40 cellular contexts compared by ENCODE assay signal in genomic region chrX:86194758-86195157, GRCh38. TPM values are rescaled to one million over a fixed set of nuclear protein-coding genes. Genes with fewer than 3 reads are reported as not detected.
"Had no signal": no experiment of that assay in that cellular context is flagged by ENCODE, and none has a peak within 500 bp of the region (broad histone marks: within the 10 kb centered on the region; RNA-seq: fewer than 3 reads in every experiment).

No MANE protein-coding gene starts in this region.

- H3K4me1 ChIP-seq: adrenal gland, ascending aorta, body of pancreas, breast epithelium had no signal

- H3K9me3 ChIP-seq: adrenal gland, body of pancreas had no signal

- DNase-seq: activated effector memory CD4-positive, alpha-beta T cell treated with anti-CD3 and anti-CD28 coated beads, Interleukin-2, amount 50 U/mL, for 16 hours; activated effector memory CD4-positive, alpha-beta T cell treated with Interleukin-2 at 50 U/mL for 16 hours; activated gamma-delta T cell; activated gamma-delta T cell treated with Interleukin-2 at 50 U/mL for 16 hours; activated naive CD4-positive, alpha-beta T cell; activated naive CD4-positive, alpha-beta T cell treated with anti-CD3 and anti-CD28 coated beads for 36 hours; activated naive CD4-positive, alpha-beta T cell treated with anti-CD3 and anti-CD28 coated beads, Interleukin-2, amount 10 ng/mL, durations not matched to agents 7 days and 5 days; activated naive CD4-positive, alpha-beta T cell treated with anti-CD3 and anti-CD28 coated beads, Interleukin-2, amount 50 U/mL, for 16 hours; activated naive CD4-positive, alpha-beta T cell treated with Interleukin-2 at 50 U/mL for 16 hours; activated naive CD8-positive, alpha-beta T cell treated with anti-CD3 and anti-CD28 coated beads for 36 hours; activated naive CD8-positive, alpha-beta T cell treated with anti-CD3 and anti-CD28 coated beads, Interleukin-2, amount 10 ng/mL, durations not matched to agents 7 days and 5 days; activated naive CD8-positive, alpha-beta T cell treated with anti-CD3 and anti-CD28 coated beads, Interleukin-2, amount 50 U/mL, for 24 hours; activated T-cell treated with anti-CD3 and anti-CD28 coated beads for 4 hours; activated T-cell treated with anti-CD3 and anti-CD28 coated beads, Interleukin-2, amount 50 U/mL, for 1 hour; activated T-cell treated with anti-CD3 and anti-CD28 coated beads, Interleukin-2, amount 50 U/mL, for 24 hours; activated T-cell treated with anti-CD3 and anti-CD28 coated beads, Interleukin-2, amount 50 U/mL, for 4 hours; activated T-cell treated with anti-CD3 and anti-CD28 coated beads, Interleukin-2, amount 50 U/mL, for 48 hours; activated T-cell treated with anti-CD3 and anti-CD28 coated beads, Interleukin-2, amount 50 U/mL, for 72 hours; adrenal gland; amniotic stem cell; amygdala; anterior cingulate cortex; brain microvascular endothelial cell; caudate nucleus; central memory CD4-positive, alpha-beta T cell; cerebellar nuclear complex had no signal

- H3K27ac ChIP-seq: adrenal gland, ascending aorta, body of pancreas, brain microvascular endothelial cell, breast epithelium, cardiac muscle cell had no signal

- H3K4me1 Mint-ChIP-seq: activated naive CD4-positive, alpha-beta T cell treated with anti-CD3 and anti-CD28 coated beads, Interleukin-2, amount 10 ng/mL, durations not matched to agents 7 days and 5 days; activated naive CD4-positive, alpha-beta T cell treated with anti-CD3 and anti-CD28 coated beads, Interleukin-2, amount 50 U/mL, for 24 hours; activated naive CD8-positive, alpha-beta T cell treated with anti-CD3 and anti-CD28 coated beads for 36 hours; activated naive CD8-positive, alpha-beta T cell treated with anti-CD3 and anti-CD28 coated beads, Interleukin-2, amount 10 ng/mL, durations not matched to agents 7 days and 5 days; activated naive CD8-positive, alpha-beta T cell treated with anti-CD3 and anti-CD28 coated beads, Interleukin-2, amount 50 U/mL, for 24 hours; activated T-helper 17 cell treated with anti-CD3 and anti-CD28 coated beads, Interleukin-2, amount 50 U/mL, for 72 hours; brain; central memory CD8-positive, alpha-beta T cell had no signal

- H3K4me3 Mint-ChIP-seq: activated naive CD4-positive, alpha-beta T cell treated with anti-CD3 and anti-CD28 coated beads for 36 hours; activated naive CD4-positive, alpha-beta T cell treated with anti-CD3 and anti-CD28 coated beads, Interleukin-2, amount 10 ng/mL, durations not matched to agents 7 days and 5 days; activated naive CD4-positive, alpha-beta T cell treated with anti-CD3 and anti-CD28 coated beads, Interleukin-2, amount 50 U/mL, for 24 hours; activated naive CD8-positive, alpha-beta T cell; activated naive CD8-positive, alpha-beta T cell treated with anti-CD3 and anti-CD28 coated beads for 36 hours; activated naive CD8-positive, alpha-beta T cell treated with anti-CD3 and anti-CD28 coated beads, Interleukin-2, amount 10 ng/mL, durations not matched to agents 7 days and 5 days; activated naive CD8-positive, alpha-beta T cell treated with anti-CD3 and anti-CD28 coated beads, Interleukin-2, amount 50 U/mL, for 24 hours; activated T-cell treated with anti-CD3 and anti-CD28 coated beads, Interleukin-2, amount 50 U/mL, for 24 hours; activated T-cell treated with anti-CD3 and anti-CD28 coated beads, Interleukin-2, amount 50 U/mL, for 4 hours; activated T-cell treated with anti-CD3 and anti-CD28 coated beads, Interleukin-2, amount 50 U/mL, for 72 hours; activated T-helper 1 cell treated with anti-CD3 and anti-CD28 coated beads, Interleukin-12 subunit alpha, Interleukin-12 subunit beta, Interleukin-2, Interleukin-4 antibody, amounts not matched to agents 30 ng/mL and 10 ng/mL and 1 ng/mL, durations not matched to agents 14 hours and 24 hours and 36 hours; activated T-helper 17 cell treated with anti-CD3 and anti-CD28 coated beads, Interleukin-2, amount 50 U/mL, for 72 hours; brain; central memory CD8-positive, alpha-beta T cell had no signal

- ATAC-seq: activated naive CD4-positive, alpha-beta T cell treated with anti-CD3 and anti-CD28 coated beads, Interleukin-2, amount 50 U/mL, for 72 hours; activated naive CD8-positive, alpha-beta T cell treated with anti-CD3 and anti-CD28 coated beads, Interleukin-2, amount 50 U/mL, for 24 hours; activated T-cell treated with anti-CD3 and anti-CD28 coated beads, Interleukin-2, amount 50 U/mL, for 4 hours; activated T-cell treated with anti-CD3 and anti-CD28 coated beads, Interleukin-2, amount 50 U/mL, for 72 hours; activated T-helper 17 cell treated with anti-CD3 and anti-CD28 coated beads, Interleukin-2, amount 50 U/mL, for 72 hours; body of pancreas had no signal

- H3K4me3 ChIP-seq: adrenal gland, ascending aorta, body of pancreas, breast epithelium, cardiac muscle cell had no signal

- H3K27me3 ChIP-seq: adrenal gland, ascending aorta, body of pancreas, brain microvascular endothelial cell, cardiac muscle cell had no signal

- H3K9me3 Mint-ChIP-seq: activated naive CD4-positive, alpha-beta T cell treated with anti-CD3 and anti-CD28 coated beads, Interleukin-2, amount 50 U/mL, for 24 hours; activated naive CD8-positive, alpha-beta T cell treated with anti-CD3 and anti-CD28 coated beads, Interleukin-2, amount 10 ng/mL, durations not matched to agents 7 days and 5 days; activated T-helper 17 cell treated with anti-CD3 and anti-CD28 coated beads, Interleukin-2, amount 50 U/mL, for 72 hours; activated T-helper 2 cell treated with anti-CD3 and anti-CD28 coated beads, Interferon-gamma antibody, Interleukin-2, Interleukin-4, amounts not matched to agents 10 μg/mL and 5 μg/mL and 100 μg/mL, durations not matched to agents 14 hours and 24 hours and 36 hours had no signal

- FAIRE-seq: bronchial epithelial cell had no signal

- H3K36me3 ChIP-seq: adrenal gland, ascending aorta, brain microvascular endothelial cell, breast epithelium, cardiac muscle cell had no signal

- H3K27ac Mint-ChIP-seq: activated naive CD4-positive, alpha-beta T cell treated with anti-CD3 and anti-CD28 coated beads for 36 hours; activated naive CD4-positive, alpha-beta T cell treated with anti-CD3 and anti-CD28 coated beads, Interleukin-2, amount 10 ng/mL, durations not matched to agents 7 days and 5 days; activated naive CD4-positive, alpha-beta T cell treated with anti-CD3 and anti-CD28 coated beads, Interleukin-2, amount 50 U/mL, for 24 hours; activated naive CD4-positive, alpha-beta T cell treated with anti-CD3 and anti-CD28 coated beads, Interleukin-2, amount 50 U/mL, for 72 hours; activated naive CD8-positive, alpha-beta T cell; activated naive CD8-positive, alpha-beta T cell treated with anti-CD3 and anti-CD28 coated beads for 36 hours; activated naive CD8-positive, alpha-beta T cell treated with anti-CD3 and anti-CD28 coated beads, Interleukin-2, amount 10 ng/mL, durations not matched to agents 7 days and 5 days; activated naive CD8-positive, alpha-beta T cell treated with anti-CD3 and anti-CD28 coated beads, Interleukin-2, amount 50 U/mL, for 24 hours; activated T-cell treated with anti-CD3 and anti-CD28 coated beads, Interleukin-2, amount 50 U/mL, for 24 hours; activated T-cell treated with anti-CD3 and anti-CD28 coated beads, Interleukin-2, amount 50 U/mL, for 72 hours; activated T-helper 1 cell treated with anti-CD3 and anti-CD28 coated beads, Interleukin-12 subunit alpha, Interleukin-12 subunit beta, Interleukin-2, Interleukin-4 antibody, amounts not matched to agents 30 ng/mL and 10 ng/mL and 1 ng/mL, durations not matched to agents 14 hours and 24 hours and 36 hours; activated T-helper 17 cell treated with anti-CD3 and anti-CD28 coated beads, Interleukin-2, amount 50 U/mL, for 72 hours; activated T-helper 2 cell treated with anti-CD3 and anti-CD28 coated beads, Interferon-gamma antibody, Interleukin-2, Interleukin-4, amounts not matched to agents 10 μg/mL and 5 μg/mL and 100 μg/mL, durations not matched to agents 14 hours and 24 hours and 36 hours; brain had no signal

- H3K27me3 Mint-ChIP-seq: activated naive CD4-positive, alpha-beta T cell treated with anti-CD3 and anti-CD28 coated beads, Interleukin-2, amount 10 ng/mL, durations not matched to agents 7 days and 5 days; activated naive CD4-positive, alpha-beta T cell treated with anti-CD3 and anti-CD28 coated beads, Interleukin-2, amount 50 U/mL, for 24 hours; activated naive CD8-positive, alpha-beta T cell; activated naive CD8-positive, alpha-beta T cell treated with anti-CD3 and anti-CD28 coated beads for 36 hours; activated naive CD8-positive, alpha-beta T cell treated with anti-CD3 and anti-CD28 coated beads, Interleukin-2, amount 10 ng/mL, durations not matched to agents 7 days and 5 days; activated naive CD8-positive, alpha-beta T cell treated with anti-CD3 and anti-CD28 coated beads, Interleukin-2, amount 50 U/mL, for 24 hours; central memory CD8-positive, alpha-beta T cell had no signal

- H3K36me3 Mint-ChIP-seq: activated naive CD4-positive, alpha-beta T cell treated with anti-CD3 and anti-CD28 coated beads, Interleukin-2, amount 10 ng/mL, durations not matched to agents 7 days and 5 days; activated naive CD4-positive, alpha-beta T cell treated with anti-CD3 and anti-CD28 coated beads, Interleukin-2, amount 50 U/mL, for 24 hours; activated naive CD4-positive, alpha-beta T cell treated with anti-CD3 and anti-CD28 coated beads, Interleukin-2, amount 50 U/mL, for 72 hours; activated naive CD8-positive, alpha-beta T cell; activated naive CD8-positive, alpha-beta T cell treated with anti-CD3 and anti-CD28 coated beads for 36 hours; activated naive CD8-positive, alpha-beta T cell treated with anti-CD3 and anti-CD28 coated beads, Interleukin-2, amount 10 ng/mL, durations not matched to agents 7 days and 5 days; brain had no signal

RNA-seq across cellular contexts. Expression of gene DACH2, which starts 46.5 kb away (rescaled TPM):
- total RNA-seq: activated naive CD4-positive, alpha-beta T cell treated with anti-CD3 and anti-CD28 coated beads for 36 hours; activated naive CD4-positive, alpha-beta T cell treated with anti-CD3 and anti-CD28 coated beads, Interleukin-2, amount 50 U/mL, for 72 hours; activated naive CD8-positive, alpha-beta T cell treated with anti-CD3 and anti-CD28 coated beads for 36 hours; activated naive CD8-positive, alpha-beta T cell treated with anti-CD3 and anti-CD28 coated beads, Interleukin-2, amount 10 ng/mL, durations not matched to agents 7 days and 5 days; activated T-cell treated with anti-CD3 and anti-CD28 coated beads, Interleukin-2, amount 50 U/mL, for 4 hours; activated T-helper 1 cell treated with anti-CD3 and anti-CD28 coated beads, Interleukin-12 subunit alpha, Interleukin-12 subunit beta, Interleukin-2, Interleukin-4 antibody, amounts not matched to agents 30 ng/mL and 10 ng/mL and 1 ng/mL, durations not matched to agents 14 hours and 24 hours and 36 hours; activated T-helper 17 cell treated with anti-CD3 and anti-CD28 coated beads, Interleukin-2, amount 50 U/mL, for 72 hours; activated T-helper 2 cell treated with anti-CD3 and anti-CD28 coated beads, Interferon-gamma antibody, Interleukin-2, Interleukin-4, amounts not matched to agents 10 μg/mL and 5 μg/mL and 100 μg/mL, durations not matched to agents 14 hours and 24 hours and 36 hours; ascending aorta; cardiac septum had no signal
